1 cellular context compared by ENCODE assay signal in the genomic region with DNA sequence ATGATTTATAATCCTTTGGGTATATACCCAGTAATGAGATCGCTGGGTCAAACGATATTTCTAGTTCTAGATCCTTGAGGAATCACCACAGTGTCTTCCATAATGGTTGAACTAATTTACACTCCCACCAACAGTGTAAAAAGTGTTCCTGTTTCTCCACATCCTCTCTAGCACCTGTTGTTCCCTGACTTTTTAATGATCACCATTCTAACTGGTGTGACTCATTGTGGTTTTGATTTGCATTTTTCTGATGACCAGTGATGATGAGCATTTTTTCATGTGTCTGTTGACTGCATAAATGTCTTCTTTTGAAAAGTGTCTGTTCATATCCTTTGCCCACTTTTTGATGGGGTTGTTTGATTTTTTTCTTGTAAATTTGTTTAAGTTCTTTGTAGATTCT.
A peak's percentile ranks its signal among the peaks of the same experiment; 100 is the strongest.
TF ChIP-seq lines count a peak whose summit lies in the region.
"Not testable (repeated sequence)": the region's sequence is repeated elsewhere in the genome, so short reads cannot be mapped to it uniquely, and the experiment has no call there.

No MANE protein-coding gene starts in this region.

TF ChIP-seq in K562, 482 proteins besides CTCF, POLR2A, EP300 and RAD21 (continued from another document):
- TF ChIP-seq, protein P1, sequence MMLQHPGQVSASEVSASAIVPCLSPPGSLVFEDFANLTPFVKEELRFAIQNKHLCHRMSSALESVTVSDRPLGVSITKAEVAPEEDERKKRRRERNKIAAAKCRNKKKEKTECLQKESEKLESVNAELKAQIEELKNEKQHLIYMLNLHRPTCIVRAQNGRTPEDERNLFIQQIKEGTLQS (IDR thresholded peaks at IDR 0.05), result peak; percentile 71
- TF ChIP-seq, protein P1 (CRISPR knock-in tag; conservative IDR thresholded peaks at IDR 0.05), result not testable (repeated sequence)
- TF ChIP-seq FOSL1 (tag; conservative IDR thresholded peaks at IDR 0.05) (0 out of 2 replicates have a peak, but pooled peaks have one; percentile 19), SMARCA4 (IDR thresholded peaks at IDR 0.05) (peak; percentile 27; the same call in 1 of the 2 replicates)
